10 cellular contexts compared by ENCODE assay signal in genomic region chr18:24964213-24964612, GRCh38.
A peak's percentile ranks its signal among the peaks of the same experiment; 100 is the strongest.
DNase-seq lines count a peak whose midpoint lies in the region; ATAC-seq and TF ChIP-seq lines count a peak whose summit lies in the region.
"Had no signal": no experiment of that assay in that cellular context is flagged by ENCODE, and none has a peak within 500 bp of the region (broad histone marks: within the 10 kb centered on the region; RNA-seq: fewer than 3 reads in every experiment).

No MANE protein-coding gene starts in this region.

- H3K9me3 Mint-ChIP-seq in glutamatergic neuron (ENCODE audit: unreplicated experiment), result no peaks in the 10 kb centered on the region

- no peaks in the 10 kb centered on the region for H3K27me3 Mint-ChIP-seq in glutamatergic neuron (ENCODE audit: unreplicated experiment)
- H3K27me3 Mint-ChIP-seq: central memory CD8-positive, alpha-beta T cell had no signal

- ATAC-seq in GM19372 (IDR thresholded peaks at IDR 0.05; ENCODE audit: low read depth, unreplicated experiment) (peak; percentile 71), HG02852 (IDR thresholded peaks at IDR 0.05; ENCODE audit: unreplicated experiment) (peak; percentile 86), left lung (peak; percentile 26)

- no peak overlapping the region for H3K4me3 ChIP-seq in left lung

- DNase-seq in NOMO-1 (lab: John Stamatoyannopoulos, UW; ENCODE audit: unreplicated experiment in 2 of 2), result peak; percentile 78 to 88
- DNase-seq in left lung, result no peak
- DNase-seq in NCI-H774 (lab: John Stamatoyannopoulos, UW), result no peak
- DNase-seq in NCI-H128 (lab: John Stamatoyannopoulos, UW; ENCODE audit: unreplicated experiment), result no peak
- no peak for DNase-seq in glutamatergic neuron
- DNase-seq in HPDE6-E6E7 (ENCODE audit: extremely low spot score), result no peak
- DNase-seq: midbrain had no signal

- H3K36me3 Mint-ChIP-seq in glutamatergic neuron (ENCODE audit: unreplicated experiment), result no peaks in the 10 kb centered on the region

- TF ChIP-seq CTCF in left lung (IDR thresholded peaks at IDR 0.05) (no peak), glutamatergic neuron (IDR thresholded peaks at IDR 0.05; ENCODE audit: partially characterized antibody, unreplicated experiment) (no peak)

- no peaks in the 10 kb centered on the region for H3K4me1 Mint-ChIP-seq in glutamatergic neuron (ENCODE audit: low read depth, unreplicated experiment)
- H3K4me1 Mint-ChIP-seq: central memory CD8-positive, alpha-beta T cell had no signal

- H3K9me3 ChIP-seq in left lung, result no peaks in the 10 kb centered on the region

- H3K27ac ChIP-seq in left lung, result no peak overlapping the region

- H3K27ac Mint-ChIP-seq in glutamatergic neuron (ENCODE audit: unreplicated experiment), result no peak overlapping the region

- no peaks in the 10 kb centered on the region for H3K36me3 ChIP-seq in left lung

- intact Hi-C loops in left lung (cut with DNase I), result no loop called here

- no peaks in the 10 kb centered on the region for H3K4me1 ChIP-seq in left lung

- no peaks in the 10 kb centered on the region for H3K27me3 ChIP-seq in left lung

- no peak overlapping the region for H3K4me3 Mint-ChIP-seq in glutamatergic neuron (ENCODE audit: unreplicated experiment)
- H3K4me3 Mint-ChIP-seq: central memory CD8-positive, alpha-beta T cell had no signal

Comparison
In these comparisons a context has a peak if more than half of its experiments do, and no peak if none do; other contexts are left out.
1. ATAC-seq: peak in every context shown above with its lines; median percentile 86 in HG02852; 71 in GM19372; 26 in left lung.
2. DNase-seq: peak in NOMO-1 (2 of 2); none in left lung (0 of 2), NCI-H774 (single experiment), NCI-H128 (single experiment), glutamatergic neuron (single experiment) and HPDE6-E6E7 (single experiment).